In the genomic region with DNA sequence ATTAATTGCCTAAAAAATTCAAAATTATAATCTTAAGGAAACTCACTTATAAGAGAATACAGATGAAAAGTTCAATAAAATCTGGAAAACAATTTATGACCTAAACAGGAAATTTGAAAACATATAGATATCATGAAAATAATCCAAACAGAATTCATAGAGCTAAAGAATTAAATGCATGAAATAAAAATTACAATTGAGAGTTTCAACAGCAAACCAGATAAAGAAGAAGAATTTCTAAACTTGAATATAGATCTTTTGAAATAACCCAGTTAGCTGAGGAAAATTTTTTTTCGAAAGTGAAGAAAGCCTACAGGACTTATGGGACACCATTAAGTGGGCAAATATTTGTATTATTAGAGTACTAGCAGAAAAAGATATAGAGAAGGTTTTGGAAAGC, we compare ENCODE assay signal across 19 cellular contexts. TPM values are rescaled to one million over a fixed set of nuclear protein-coding genes. Genes with fewer than 3 reads are reported as not detected.
A peak's percentile ranks its signal among the peaks of the same experiment; 100 is the strongest.
DNase-seq lines count a peak whose midpoint lies in the region; ATAC-seq, FAIRE-seq and TF ChIP-seq lines count a peak whose summit lies in the region.
"Had no signal": no experiment of that assay in that cellular context is flagged by ENCODE, and none has a peak within 500 bp of the region (broad histone marks: within the 10 kb centered on the region; RNA-seq: fewer than 3 reads in every experiment).

No MANE protein-coding gene starts in this region.

- peaks cover 46% of the 10 kb centered on the region for H3K36me3 Mint-ChIP-seq in memory B cell
- H3K36me3 Mint-ChIP-seq in T-cell: peaks cover 7% of the 10 kb centered on the region
- H3K36me3 Mint-ChIP-seq: CD4-positive, CD25-positive, alpha-beta regulatory T cell had no signal

- H3K9ac ChIP-seq in HepG2 (ENCODE audit: insufficient read depth, low read depth, low read length) (no peak overlapping the region), SU-DHL-6 (ENCODE audit: low read length) (no peak overlapping the region)
- H3K9ac ChIP-seq: BLaER1 treated with 17β-estradiol and CSF1 and Interleukin-3, amounts not matched to agents 10 nM and 100 nM had no signal

- no peaks in the 10 kb centered on the region for H3K9me2 ChIP-seq in SU-DHL-6 (replicated peaks; ENCODE audit: insufficient read depth, low read length)

- in situ Hi-C loops in HepG2 (cut with HindIII; ENCODE audit: extremely low pct_ligation_motif_present, low pct_unique_long_range_greater_than_20kb): no loop called here

- WGBS in HepG2 (ENCODE audit: low lambda C conversion rate): 0% methylated on average over 1 of the region's 1 CpG
- WGBS in right lobe of liver (ENCODE audit: insufficient coverage, low coverage, low lambda C conversion rate, missing lambda C conversion rate): 13% methylated on average over 1 of the region's 1 CpG

- H3K27ac Mint-ChIP-seq in memory B cell (peak overlapping the region; percentile 40), T-cell (no peak overlapping the region)
- H3K27ac Mint-ChIP-seq: CD4-positive, CD25-positive, alpha-beta regulatory T cell; H9 had no signal

- peaks cover 51% of the 10 kb centered on the region for H3K4me1 Mint-ChIP-seq in memory B cell
- H3K4me1 Mint-ChIP-seq in T-cell: peaks cover 0 to 2% (median 0%) of the 10 kb centered on the region in 3 donors
- H3K4me1 Mint-ChIP-seq: H9 had no signal

- H3K4me3 Mint-ChIP-seq in memory B cell (no peak overlapping the region), T-cell (no peak overlapping the region)
- H3K4me3 Mint-ChIP-seq: CD4-positive, CD25-positive, alpha-beta regulatory T cell; H9 had no signal

- H3F3A ChIP-seq in SU-DHL-6 (ENCODE audit: insufficient read depth): peaks cover 40% of the 10 kb centered on the region

- H3K4me1 ChIP-seq in HepG2 (ENCODE audit: insufficient read depth, low read length) (no peaks in the 10 kb centered on the region), right lobe of liver (no peaks in the 10 kb centered on the region)
- H3K4me1 ChIP-seq: BLaER1 treated with 17β-estradiol and CSF1 and Interleukin-3, amounts not matched to agents 10 nM and 100 nM had no signal

- H3K27me3 ChIP-seq in HepG2 (ENCODE audit: control insufficient read depth in 1 of 2, insufficient read depth in 2 of 2, low read length in 2 of 2) (no peaks in the 10 kb centered on the region), right lobe of liver (no peaks in the 10 kb centered on the region), SU-DHL-6 (ENCODE audit: low read length) (no peaks in the 10 kb centered on the region)
- H3K27me3 ChIP-seq: BLaER1 treated with 17β-estradiol and CSF1 and Interleukin-3, amounts not matched to agents 10 nM and 100 nM had no signal

- FAIRE-seq in HepG2 (lab: Jason Lieb, UNC): no peak
- FAIRE-seq: GM12891, HTR-8/SVneo had no signal

- H3K79me2 ChIP-seq in HepG2 (ENCODE audit: insufficient read depth, low read length) (no peaks in the 10 kb centered on the region), SU-DHL-6 (ENCODE audit: insufficient read depth, low read length) (peaks cover 95% of the 10 kb centered on the region)

- CTCF ChIA-PET in HepG2 (lab: Yijun Ruan, JAX; ENCODE audit: low intra/inter-chr PET ratio, low total read pairs) (no interaction called here), T-cell (lab: Charles Lee) (no interaction called here)

- TF ChIP-seq EP300 in HepG2 (IDR thresholded peaks at IDR 0.05; ENCODE audit: low read depth in 2 of 2, low read length in 2 of 2): no peak
- TF ChIP-seq EP300 in HepG2 (CRISPR knock-in tag; IDR thresholded peaks at IDR 0.05; ENCODE audit: borderline replicate concordance): no peak

- H4K20me1 ChIP-seq in HepG2 (ENCODE audit: insufficient read depth, low read length): no peaks in the 10 kb centered on the region
- H4K20me1 ChIP-seq in SU-DHL-6 (ENCODE audit: low read depth, low read length): no peaks in the 10 kb centered on the region
- H4K20me1 ChIP-seq: BLaER1 treated with 17β-estradiol and CSF1 and Interleukin-3, amounts not matched to agents 10 nM and 100 nM had no signal

- no peak for TF ChIP-seq CTCF in HepG2 (CRISPR knock-in tag; IDR thresholded peaks at IDR 0.05)
- TF ChIP-seq CTCF in right lobe of liver (IDR thresholded peaks at IDR 0.05): no peak
- no peak for TF ChIP-seq CTCF in SU-DHL-6 (IDR thresholded peaks at IDR 0.05; ENCODE audit: insufficient read depth, low read length, poor library complexity, severe bottlenecking)

- H3K27me3 Mint-ChIP-seq in memory B cell (no peaks in the 10 kb centered on the region), T-cell (peaks cover 7 to 14% of the 10 kb centered on the region in 2 donors)

- ATAC-seq in HepG2 (no peak), right lobe of liver (no peak), memory B cell (ENCODE audit: low read depth) (no peak), T-cell (replicated peaks in 1 of 4) (no peak), GM21515 (IDR thresholded peaks at IDR 0.05; ENCODE audit: unreplicated experiment) (no peak)

- H3K4me2 ChIP-seq in HepG2 (ENCODE audit: low read depth, low read length) (no peak overlapping the region), SU-DHL-6 (ENCODE audit: low read depth, low read length, poor library complexity, severe bottlenecking) (no peak overlapping the region)
- H3K4me2 ChIP-seq: BLaER1 treated with 17β-estradiol and CSF1 and Interleukin-3, amounts not matched to agents 10 nM and 100 nM had no signal

- POLR2A ChIA-PET in HepG2 (lab: Yijun Ruan, JAX): no interaction called here
- POLR2A ChIA-PET in T-cell (lab: Charles Lee): interaction anchor here in 1 of 2 donors (0.7 kb wide), 1 partner anchor 144 kb away, joined by 3 read pairs; no protein-coding TSS in a partner anchor

- BruUV-seq in HepG2 (replicated peaks; lab: Mats Ljungman, UMichigan): no TSS peak

- H3K4me3 ChIP-seq in HepG2 (replicated peaks in 1 of 3; ENCODE audit: insufficient read depth in 1 of 3, low read depth in 2 of 3, low read length in 3 of 3): no peak overlapping the region
- H3K4me3 ChIP-seq in right lobe of liver: no peak overlapping the region
- H3K4me3 ChIP-seq in SU-DHL-6 (ENCODE audit: insufficient read depth, low read length, poor library complexity, severe bottlenecking): no peak overlapping the region
- H3K4me3 ChIP-seq: BLaER1 treated with 17β-estradiol and CSF1 and Interleukin-3, amounts not matched to agents 10 nM and 100 nM had no signal

- H3K9me3 Mint-ChIP-seq in memory B cell (no peaks in the 10 kb centered on the region), T-cell (peaks cover 0 to 23% (median 22%) of the 10 kb centered on the region in 3 donors)

- no peak for TF ChIP-seq POLR2A in HepG2 (IDR thresholded peaks at IDR 0.05; ENCODE audit: insufficient read depth in 1 of 2, low read depth in 2 of 2, low read length in 2 of 2)
- no peak for TF ChIP-seq POLR2A in right lobe of liver (IDR thresholded peaks at IDR 0.05)

- TF ChIP-seq RAD21 in HepG2 (CRISPR knock-in tag; IDR thresholded peaks at IDR 0.05): no peak

- H3K9me3 ChIP-seq in HepG2 (ENCODE audit: low read length) (peaks cover 31% of the 10 kb centered on the region), right lobe of liver (no peaks in the 10 kb centered on the region), SU-DHL-6 (ENCODE audit: insufficient read depth, low read length) (peaks cover 12% of the 10 kb centered on the region; the same call in 1 of the 2 replicates)

- DNase-seq in HepG2 (ENCODE audit: low spot score) (no peak), right lobe of liver (no peak), memory B cell (ENCODE audit: low spot score in 2 of 2) (no peak), T-cell (no peak), GM19238 (ENCODE audit: insufficient read length, low spot score) (no peak), DMS153 (lab: John Stamatoyannopoulos, UW) (no peak)
- DNase-seq: AML-193; CD4-positive, CD25-positive, alpha-beta regulatory T cell; DMS 273 treated with DMSO at 0.1 percent for 48 hours; DMS79; GOT3; H9 had no signal

- intact Hi-C loops in HepG2 (cut with micrococcal nuclease; ENCODE audit: unreplicated experiment) (no loop called here), right lobe of liver (cut with DNase I) (no loop called here)

- H3K36me3 ChIP-seq in HepG2 (replicated peaks in 1 of 2; ENCODE audit: control insufficient read depth in 1 of 2, insufficient read depth in 2 of 2, low read length in 2 of 2): no peaks in the 10 kb centered on the region
- no peaks in the 10 kb centered on the region for H3K36me3 ChIP-seq in right lobe of liver
- peaks cover 31% of the 10 kb centered on the region for H3K36me3 ChIP-seq in SU-DHL-6 (ENCODE audit: low read length)

- no peak overlapping the region for H3K27ac ChIP-seq in HepG2 (ENCODE audit: extremely low read length, insufficient read depth, low read length)
- H3K27ac ChIP-seq in right lobe of liver: no peak overlapping the region
- H3K27ac ChIP-seq in SU-DHL-6 (ENCODE audit: low read depth, low read length): peak overlapping the region; percentile 86; the same call in 1 of the 2 replicates
- H3K27ac ChIP-seq: 22Rv1; BLaER1 treated with 17β-estradiol and CSF1 and Interleukin-3, amounts not matched to agents 10 nM and 100 nM had no signal

- no peak overlapping the region for H2AFZ ChIP-seq in HepG2 (ENCODE audit: low read length)
- H2AFZ ChIP-seq in SU-DHL-6 (ENCODE audit: low read depth, low read length, severe bottlenecking): no peak overlapping the region

RNA-seq across cellular contexts. Expression of a gene that starts 6.7 kb away (rescaled TPM):
- not detected in 2 replicates for total RNA-seq in HepG2 (2016; rRNA removed; fragmentation: Illumina TruSeq; extraction: Trizol)
- not detected in 2 replicates for total RNA-seq in HepG2 (2016; cell fraction: cytosol; rRNA removed; fragmentation: Illumina TruSeq; extraction: Trizol; ENCODE audit: low read depth)
- not detected in 2 replicates for total RNA-seq in HepG2 (2016; cell fraction: insoluble cytoplasmic fraction; rRNA removed; fragmentation: Illumina TruSeq; extraction: Trizol)
- not detected in 2 replicates for total RNA-seq in HepG2 (2016; cell fraction: membrane; rRNA removed; fragmentation: Illumina TruSeq; extraction: Trizol)
- total RNA-seq in HepG2 (2016; cell fraction: nucleus; rRNA removed; fragmentation: Illumina TruSeq; extraction: Trizol): not detected in 2 replicates
- polyA plus RNA-seq in HepG2 (2011; rRNA removed): not detected in 2 replicates
- polyA plus RNA-seq in HepG2 (2011; cell fraction: cytosol; rRNA removed): not detected in 2 replicates
- not detected in 2 replicates for polyA plus RNA-seq in HepG2 (2011; cell fraction: nucleus; rRNA removed)
- not detected in 2 replicates for polyA plus RNA-seq in HepG2 (2012)
- polyA plus RNA-seq in HepG2 (2016; cell fraction: cytosol; fragmentation: Illumina TruSeq; extraction: Trizol; ENCODE audit: low read depth): not detected in 2 replicates
- polyA plus RNA-seq in HepG2 (2016; cell fraction: insoluble cytoplasmic fraction; fragmentation: Illumina TruSeq; extraction: Trizol; ENCODE audit: low read depth): not detected in 2 replicates
- polyA plus RNA-seq in HepG2 (2016; cell fraction: membrane; fragmentation: Illumina TruSeq; extraction: Trizol; ENCODE audit: low read depth): not detected in 2 replicates
- polyA plus RNA-seq in HepG2 (2016; cell fraction: nucleus; fragmentation: Illumina TruSeq; extraction: Trizol; ENCODE audit: insufficient read depth, low read depth): not detected in 2 replicates
- polyA minus RNA-seq in HepG2 (2011; rRNA and poly(A)+ RNA removed; ENCODE audit: low replicate concordance): not detected in 2 replicates
- polyA minus RNA-seq in HepG2 (2011; cell fraction: cytosol; rRNA and poly(A)+ RNA removed): not detected in 2 replicates
- polyA minus RNA-seq in HepG2 (2011; cell fraction: nucleus; rRNA and poly(A)+ RNA removed): not detected in 2 replicates
- under 1 TPM in 2 of 6 experiments, not detected in 4; 0.12 to 0.24 TPM for total RNA-seq in right lobe of liver
- total RNA-seq in T-cell: 10 to 100 TPM in 1 of 5 donors, 1 to 10 TPM in 4; 2.4 to 11.9 (median 4.9) TPM
- total RNA-seq: G401, H9 had no signal

RNA-seq across cellular contexts. Expression of a gene that starts 28.3 kb away (rescaled TPM):
- total RNA-seq in HepG2 (2016; rRNA removed; fragmentation: Illumina TruSeq; extraction: Trizol): not detected in 2 replicates
- total RNA-seq in HepG2 (2016; cell fraction: cytosol; rRNA removed; fragmentation: Illumina TruSeq; extraction: Trizol; ENCODE audit: low read depth): not detected in 2 replicates
- total RNA-seq in HepG2 (2016; cell fraction: insoluble cytoplasmic fraction; rRNA removed; fragmentation: Illumina TruSeq; extraction: Trizol): not detected in 2 replicates
- total RNA-seq in HepG2 (2016; cell fraction: membrane; rRNA removed; fragmentation: Illumina TruSeq; extraction: Trizol): not detected in 2 replicates
- total RNA-seq in HepG2 (2016; cell fraction: nucleus; rRNA removed; fragmentation: Illumina TruSeq; extraction: Trizol): not detected in 2 replicates
- not detected in 2 replicates for polyA plus RNA-seq in HepG2 (2011; rRNA removed)
- polyA plus RNA-seq in HepG2 (2011; cell fraction: cytosol; rRNA removed): not detected in 2 replicates
- polyA plus RNA-seq in HepG2 (2011; cell fraction: nucleus; rRNA removed): not detected in 2 replicates
- polyA plus RNA-seq in HepG2 (2012): not detected in 2 replicates
- not detected in 2 replicates for polyA plus RNA-seq in HepG2 (2016; cell fraction: cytosol; fragmentation: Illumina TruSeq; extraction: Trizol; ENCODE audit: low read depth)
- polyA plus RNA-seq in HepG2 (2016; cell fraction: insoluble cytoplasmic fraction; fragmentation: Illumina TruSeq; extraction: Trizol; ENCODE audit: low read depth): not detected in 2 replicates
- not detected in 2 replicates for polyA plus RNA-seq in HepG2 (2016; cell fraction: membrane; fragmentation: Illumina TruSeq; extraction: Trizol; ENCODE audit: low read depth)
- not detected in 2 replicates for polyA plus RNA-seq in HepG2 (2016; cell fraction: nucleus; fragmentation: Illumina TruSeq; extraction: Trizol; ENCODE audit: insufficient read depth, low read depth)
- polyA minus RNA-seq in HepG2 (2011; rRNA and poly(A)+ RNA removed; ENCODE audit: low replicate concordance): not detected in 2 replicates
- polyA minus RNA-seq in HepG2 (2011; cell fraction: cytosol; rRNA and poly(A)+ RNA removed): not detected in 2 replicates
- not detected in 2 replicates for polyA minus RNA-seq in HepG2 (2011; cell fraction: nucleus; rRNA and poly(A)+ RNA removed)
- 10 to 100 TPM in 3 of 6 experiments, 1 to 10 TPM in 1, under 1 TPM in 2; 0.92 to 53.9 (median 10.2) TPM for total RNA-seq in right lobe of liver
- not detected for total RNA-seq in T-cell
- total RNA-seq: CD4-positive, CD25-positive, alpha-beta regulatory T cell; G401; H9 had no signal
- polyA plus RNA-seq: CD4-positive, CD25-positive, alpha-beta regulatory T cell had no signal

RNA-seq across cellular contexts. Expression of a gene that starts 36.3 kb away (rescaled TPM):
- not detected in 2 replicates for total RNA-seq in HepG2 (2016; rRNA removed; fragmentation: Illumina TruSeq; extraction: Trizol)
- total RNA-seq in HepG2 (2016; cell fraction: cytosol; rRNA removed; fragmentation: Illumina TruSeq; extraction: Trizol; ENCODE audit: low read depth): not detected in 2 replicates
- not detected in 2 replicates for total RNA-seq in HepG2 (2016; cell fraction: insoluble cytoplasmic fraction; rRNA removed; fragmentation: Illumina TruSeq; extraction: Trizol)
- not detected in 2 replicates for total RNA-seq in HepG2 (2016; cell fraction: membrane; rRNA removed; fragmentation: Illumina TruSeq; extraction: Trizol)
- total RNA-seq in HepG2 (2016; cell fraction: nucleus; rRNA removed; fragmentation: Illumina TruSeq; extraction: Trizol): not detected in 2 replicates
- not detected in 2 replicates for polyA plus RNA-seq in HepG2 (2011; rRNA removed)
- polyA plus RNA-seq in HepG2 (2011; cell fraction: cytosol; rRNA removed): not detected in 2 replicates
- polyA plus RNA-seq in HepG2 (2011; cell fraction: nucleus; rRNA removed): not detected in 2 replicates
- not detected in 2 replicates for polyA plus RNA-seq in HepG2 (2012)
- polyA plus RNA-seq in HepG2 (2016; cell fraction: cytosol; fragmentation: Illumina TruSeq; extraction: Trizol; ENCODE audit: low read depth): not detected in 2 replicates
- polyA plus RNA-seq in HepG2 (2016; cell fraction: insoluble cytoplasmic fraction; fragmentation: Illumina TruSeq; extraction: Trizol; ENCODE audit: low read depth): not detected in 2 replicates
- polyA plus RNA-seq in HepG2 (2016; cell fraction: membrane; fragmentation: Illumina TruSeq; extraction: Trizol; ENCODE audit: low read depth): not detected in 2 replicates
- polyA plus RNA-seq in HepG2 (2016; cell fraction: nucleus; fragmentation: Illumina TruSeq; extraction: Trizol; ENCODE audit: insufficient read depth, low read depth): not detected in 2 replicates
- not detected in 2 replicates for polyA minus RNA-seq in HepG2 (2011; rRNA and poly(A)+ RNA removed; ENCODE audit: low replicate concordance)
- polyA minus RNA-seq in HepG2 (2011; cell fraction: cytosol; rRNA and poly(A)+ RNA removed): not detected in 2 replicates
- polyA minus RNA-seq in HepG2 (2011; cell fraction: nucleus; rRNA and poly(A)+ RNA removed): not detected in 2 replicates
- total RNA-seq in right lobe of liver: under 1 TPM in 4 of 6 experiments, not detected in 2; 0.06 to 0.12 (median 0.08) TPM
- 1 to 10 TPM; 1.2 to 3.4 (median 1.5) TPM for total RNA-seq in T-cell
- total RNA-seq: G401, H9 had no signal
